Comparison of ENCODE assay signal across 8 cellular contexts in genomic region chr2:111897630-111897923, GRCh38. TPM values are rescaled to one million over a fixed set of nuclear protein-coding genes. Genes with fewer than 3 reads are reported as not detected.
DNase-seq lines count a peak whose midpoint lies in the region; ATAC-seq and TF ChIP-seq lines count a peak whose summit lies in the region.

No MANE protein-coding gene starts in this region.

- H3K4me1 Mint-ChIP-seq in activated T-cell treated with anti-CD3 and anti-CD28 coated beads, Interleukin-2, amount 50 U/mL, for 4 hours (ENCODE audit: low read depth): peaks cover 6% of the 10 kb centered on the region
- peaks cover 12% of the 10 kb centered on the region for H3K4me1 Mint-ChIP-seq in activated naive CD8-positive, alpha-beta T cell treated with anti-CD3 and anti-CD28 coated beads for 36 hours
- peaks cover 17% of the 10 kb centered on the region for H3K4me1 Mint-ChIP-seq in type B pancreatic cell (ENCODE audit: unreplicated experiment)

- H3K27ac Mint-ChIP-seq in activated naive CD8-positive, alpha-beta T cell treated with anti-CD3 and anti-CD28 coated beads for 36 hours: no peak overlapping the region
- H3K27ac Mint-ChIP-seq in type B pancreatic cell: peak overlapping the region; percentile 81

- TF ChIP-seq RAD21 in liver (IDR thresholded peaks at IDR 0.05): no peak

- peak overlapping the region; percentile 78 to 91 for H3K27ac ChIP-seq in liver (ENCODE audit: low read depth in 1 of 2, low read length in 2 of 2)

- TF ChIP-seq CTCF in liver (IDR thresholded peaks at IDR 0.05; ENCODE audit: low read depth, low read length, missing input control) (no peak), type B pancreatic cell (conservative IDR thresholded peaks at IDR 0.05) (no peak)

- DNase-seq in activated T-cell treated with anti-CD3 and anti-CD28 coated beads, Interleukin-2, amount 50 U/mL, for 4 hours: no peak
- no peak for DNase-seq in activated T-cell treated with anti-CD3 and anti-CD28 coated beads, Interleukin-2, amount 50 U/mL, for 48 hours
- DNase-seq in activated naive CD8-positive, alpha-beta T cell treated with anti-CD3 and anti-CD28 coated beads for 36 hours: no peak
- DNase-seq in type B pancreatic cell (ENCODE audit: extremely low spot score, unreplicated experiment) (no peak), KBM-7 (no peak), COR-L47 (lab: John Stamatoyannopoulos, UW) (no peak)

- peaks cover 13% of the 10 kb centered on the region for H3K27me3 Mint-ChIP-seq in activated T-cell treated with anti-CD3 and anti-CD28 coated beads, Interleukin-2, amount 50 U/mL, for 4 hours (ENCODE audit: low read depth)
- peaks cover 55% of the 10 kb centered on the region for H3K27me3 Mint-ChIP-seq in activated naive CD8-positive, alpha-beta T cell treated with anti-CD3 and anti-CD28 coated beads for 36 hours
- no peaks in the 10 kb centered on the region for H3K27me3 Mint-ChIP-seq in type B pancreatic cell

- in situ Hi-C loops in KBM-7 (cut with MboI; ENCODE audit: low pct_unique_long_range_greater_than_20kb, low sequenced_read_pairs): loop anchor here (25.0 kb wide), 1 partner anchor 665 kb away; no protein-coding TSS in a partner anchor

- peak overlapping the region in 1 of 2 donors; percentile 21 for H3K9ac ChIP-seq in liver (ENCODE audit: low read depth in 1 of 2, low read length in 2 of 2)

- no peaks in the 10 kb centered on the region for H3K27me3 ChIP-seq in liver (ENCODE audit: control insufficient read depth in 4 of 4, insufficient read depth in 4 of 4, low read length in 3 of 4)

- no peaks in the 10 kb centered on the region for H3K36me3 Mint-ChIP-seq in activated T-cell treated with anti-CD3 and anti-CD28 coated beads, Interleukin-2, amount 50 U/mL, for 4 hours (ENCODE audit: insufficient read depth)
- H3K36me3 Mint-ChIP-seq in activated naive CD8-positive, alpha-beta T cell treated with anti-CD3 and anti-CD28 coated beads for 36 hours: no peaks in the 10 kb centered on the region
- no peaks in the 10 kb centered on the region for H3K36me3 Mint-ChIP-seq in type B pancreatic cell

- H3K36me3 ChIP-seq in liver (ENCODE audit: control insufficient read depth in 4 of 4, insufficient read depth in 3 of 4, low read depth in 1 of 4, low read length in 3 of 4): no peaks in the 10 kb centered on the region

- H3K9me3 Mint-ChIP-seq in activated T-cell treated with anti-CD3 and anti-CD28 coated beads, Interleukin-2, amount 50 U/mL, for 4 hours: no peaks in the 10 kb centered on the region
- no peaks in the 10 kb centered on the region for H3K9me3 Mint-ChIP-seq in activated naive CD8-positive, alpha-beta T cell treated with anti-CD3 and anti-CD28 coated beads for 36 hours
- H3K9me3 Mint-ChIP-seq in type B pancreatic cell: no peaks in the 10 kb centered on the region

- ATAC-seq in activated T-cell treated with anti-CD3 and anti-CD28 coated beads, Interleukin-2, amount 50 U/mL, for 4 hours: no peak
- no peak for ATAC-seq in HG02852 (IDR thresholded peaks at IDR 0.05; ENCODE audit: unreplicated experiment)

- WGBS in liver: 15% methylated on average over 7 of the region's 7 CpGs

- peaks cover 2 to 36% (median 27%) of the 10 kb centered on the region in 4 donors for H3K4me1 ChIP-seq in liver (ENCODE audit: control insufficient read depth in 4 of 4, insufficient read depth in 4 of 4, low read length in 3 of 4)

- no peaks in the 10 kb centered on the region for H3K9me3 ChIP-seq in liver (ENCODE audit: control insufficient read depth in 4 of 4, low read length in 3 of 4)

- peak overlapping the region; percentile 77 for H3K4me3 Mint-ChIP-seq in activated T-cell treated with anti-CD3 and anti-CD28 coated beads, Interleukin-2, amount 50 U/mL, for 4 hours
- peak overlapping the region; percentile 80 for H3K4me3 Mint-ChIP-seq in activated naive CD8-positive, alpha-beta T cell treated with anti-CD3 and anti-CD28 coated beads for 36 hours
- peak overlapping the region; percentile 93 for H3K4me3 Mint-ChIP-seq in type B pancreatic cell

- H3K4me3 ChIP-seq in liver (ENCODE audit: low read depth in 1 of 3, low read length in 3 of 3): peak overlapping the region; percentile 8 to 94 (median 75)

TF ChIP-seq in liver, 16 proteins besides CTCF, POLR2A, EP300 and RAD21:
- TF ChIP-seq NR2F2 (IDR thresholded peaks at IDR 0.05): no peak
- no peak for TF ChIP-seq HNF4G (IDR thresholded peaks at IDR 0.05)
- no peak for TF ChIP-seq FOXA2 (IDR thresholded peaks at IDR 0.05)
- TF ChIP-seq, protein P1, sequence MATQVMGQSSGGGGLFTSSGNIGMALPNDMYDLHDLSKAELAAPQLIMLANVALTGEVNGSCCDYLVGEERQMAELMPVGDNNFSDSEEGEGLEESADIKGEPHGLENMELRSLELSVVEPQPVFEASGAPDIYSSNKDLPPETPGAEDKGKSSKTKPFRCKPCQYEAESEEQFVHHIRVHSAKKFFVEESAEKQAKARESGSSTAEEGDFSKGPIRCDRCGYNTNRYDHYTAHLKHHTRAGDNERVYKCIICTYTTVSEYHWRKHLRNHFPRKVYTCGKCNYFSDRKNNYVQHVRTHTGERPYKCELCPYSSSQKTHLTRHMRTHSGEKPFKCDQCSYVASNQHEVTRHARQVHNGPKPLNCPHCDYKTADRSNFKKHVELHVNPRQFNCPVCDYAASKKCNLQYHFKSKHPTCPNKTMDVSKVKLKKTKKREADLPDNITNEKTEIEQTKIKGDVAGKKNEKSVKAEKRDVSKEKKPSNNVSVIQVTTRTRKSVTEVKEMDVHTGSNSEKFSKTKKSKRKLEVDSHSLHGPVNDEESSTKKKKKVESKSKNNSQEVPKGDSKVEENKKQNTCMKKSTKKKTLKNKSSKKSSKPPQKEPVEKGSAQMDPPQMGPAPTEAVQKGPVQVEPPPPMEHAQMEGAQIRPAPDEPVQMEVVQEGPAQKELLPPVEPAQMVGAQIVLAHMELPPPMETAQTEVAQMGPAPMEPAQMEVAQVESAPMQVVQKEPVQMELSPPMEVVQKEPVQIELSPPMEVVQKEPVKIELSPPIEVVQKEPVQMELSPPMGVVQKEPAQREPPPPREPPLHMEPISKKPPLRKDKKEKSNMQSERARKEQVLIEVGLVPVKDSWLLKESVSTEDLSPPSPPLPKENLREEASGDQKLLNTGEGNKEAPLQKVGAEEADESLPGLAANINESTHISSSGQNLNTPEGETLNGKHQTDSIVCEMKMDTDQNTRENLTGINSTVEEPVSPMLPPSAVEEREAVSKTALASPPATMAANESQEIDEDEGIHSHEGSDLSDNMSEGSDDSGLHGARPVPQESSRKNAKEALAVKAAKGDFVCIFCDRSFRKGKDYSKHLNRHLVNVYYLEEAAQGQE (IDR thresholded peaks at IDR 0.05): no peak
- TF ChIP-seq HNF4A (conservative IDR thresholded peaks at IDR 0.05): no peak
- TF ChIP-seq SP1 (IDR thresholded peaks at IDR 0.05): no peak
- TF ChIP-seq JUND (IDR thresholded peaks at IDR 0.05): no peak
- TF ChIP-seq EGR1 (IDR thresholded peaks at IDR 0.05; ENCODE audit: low read depth in 2 of 2): no peak
- TF ChIP-seq MAX (IDR thresholded peaks at IDR 0.05): no peak
- TF ChIP-seq ATF3 (IDR thresholded peaks at IDR 0.05): no peak
- TF ChIP-seq YY1 (IDR thresholded peaks at IDR 0.05): no peak
- TF ChIP-seq RXRA (IDR thresholded peaks at IDR 0.05): no peak
- TF ChIP-seq, protein P2, sequence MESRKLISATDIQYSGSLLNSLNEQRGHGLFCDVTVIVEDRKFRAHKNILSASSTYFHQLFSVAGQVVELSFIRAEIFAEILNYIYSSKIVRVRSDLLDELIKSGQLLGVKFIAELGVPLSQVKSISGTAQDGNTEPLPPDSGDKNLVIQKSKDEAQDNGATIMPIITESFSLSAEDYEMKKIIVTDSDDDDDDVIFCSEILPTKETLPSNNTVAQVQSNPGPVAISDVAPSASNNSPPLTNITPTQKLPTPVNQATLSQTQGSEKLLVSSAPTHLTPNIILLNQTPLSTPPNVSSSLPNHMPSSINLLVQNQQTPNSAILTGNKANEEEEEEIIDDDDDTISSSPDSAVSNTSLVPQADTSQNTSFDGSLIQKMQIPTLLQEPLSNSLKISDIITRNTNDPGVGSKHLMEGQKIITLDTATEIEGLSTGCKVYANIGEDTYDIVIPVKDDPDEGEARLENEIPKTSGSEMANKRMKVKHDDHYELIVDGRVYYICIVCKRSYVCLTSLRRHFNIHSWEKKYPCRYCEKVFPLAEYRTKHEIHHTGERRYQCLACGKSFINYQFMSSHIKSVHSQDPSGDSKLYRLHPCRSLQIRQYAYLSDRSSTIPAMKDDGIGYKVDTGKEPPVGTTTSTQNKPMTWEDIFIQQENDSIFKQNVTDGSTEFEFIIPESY (IDR thresholded peaks at IDR 0.05): no peak
- no peak for TF ChIP-seq TAF1 (conservative IDR thresholded peaks at IDR 0.05)

RNA-seq across cellular contexts. Expression of gene MERTK, which starts 0.8 kb away (rescaled TPM):
- under 1 TPM; 0.42 to 0.87 (median 0.63) TPM for total RNA-seq in activated T-cell treated with anti-CD3 and anti-CD28 coated beads, Interleukin-2, amount 50 U/mL, for 4 hours
- total RNA-seq in activated naive CD8-positive, alpha-beta T cell treated with anti-CD3 and anti-CD28 coated beads for 36 hours: under 1 TPM; 0.33 to 0.44 TPM
- total RNA-seq in liver: 10 to 100 TPM in 1 of 2 donors, 1 to 10 TPM in 1; 9.0 to 34.1 TPM
- polyA plus RNA-seq in liver: 1 to 10 TPM; 6.3 to 7.4 TPM
- 25.7 and 48.4 TPM in 2 replicates for total RNA-seq in type B pancreatic cell (ENCODE audit: low replicate concordance)

RNA-seq across cellular contexts. Expression of gene ANAPC1, which starts 13.6 kb away (rescaled TPM):
- 100 to 1,000 TPM; 103 to 112 (median 108) TPM for total RNA-seq in activated T-cell treated with anti-CD3 and anti-CD28 coated beads, Interleukin-2, amount 50 U/mL, for 4 hours
- total RNA-seq in activated naive CD8-positive, alpha-beta T cell treated with anti-CD3 and anti-CD28 coated beads for 36 hours: 100 to 1,000 TPM; 137 to 149 TPM
- total RNA-seq in liver (10 to 100 TPM; 32.4 to 36.9 TPM), type B pancreatic cell (ENCODE audit: low replicate concordance) (50.3 and 52.9 TPM in 2 replicates)
- polyA plus RNA-seq in liver: 1 to 10 TPM; 3.5 to 6.3 TPM

Comparison
In these comparisons a context has a peak if more than half of its experiments do, and no peak if none do; other contexts are left out.
1. RNA of gene MERTK, which starts 0.8 kb away (total RNA-seq): 9.0 to 34.1 TPM in liver and 25.7 to 48.4 TPM in type B pancreatic cell; 0.42 to 0.87 TPM in activated T-cell treated with anti-CD3 and anti-CD28 coated beads, Interleukin-2, amount 50 U/mL, for 4 hours and 0.33 to 0.44 TPM in activated naive CD8-positive, alpha-beta T cell treated with anti-CD3 and anti-CD28 coated beads for 36 hours; every median in the first group is over 4 times any median in the second.
2. Peak in every context shown above with its lines, with median percentiles within 50 percentile points of each other: H3K4me3 Mint-ChIP-seq.